ENCODE assay signal across 8 cellular contexts in the genomic region with DNA sequence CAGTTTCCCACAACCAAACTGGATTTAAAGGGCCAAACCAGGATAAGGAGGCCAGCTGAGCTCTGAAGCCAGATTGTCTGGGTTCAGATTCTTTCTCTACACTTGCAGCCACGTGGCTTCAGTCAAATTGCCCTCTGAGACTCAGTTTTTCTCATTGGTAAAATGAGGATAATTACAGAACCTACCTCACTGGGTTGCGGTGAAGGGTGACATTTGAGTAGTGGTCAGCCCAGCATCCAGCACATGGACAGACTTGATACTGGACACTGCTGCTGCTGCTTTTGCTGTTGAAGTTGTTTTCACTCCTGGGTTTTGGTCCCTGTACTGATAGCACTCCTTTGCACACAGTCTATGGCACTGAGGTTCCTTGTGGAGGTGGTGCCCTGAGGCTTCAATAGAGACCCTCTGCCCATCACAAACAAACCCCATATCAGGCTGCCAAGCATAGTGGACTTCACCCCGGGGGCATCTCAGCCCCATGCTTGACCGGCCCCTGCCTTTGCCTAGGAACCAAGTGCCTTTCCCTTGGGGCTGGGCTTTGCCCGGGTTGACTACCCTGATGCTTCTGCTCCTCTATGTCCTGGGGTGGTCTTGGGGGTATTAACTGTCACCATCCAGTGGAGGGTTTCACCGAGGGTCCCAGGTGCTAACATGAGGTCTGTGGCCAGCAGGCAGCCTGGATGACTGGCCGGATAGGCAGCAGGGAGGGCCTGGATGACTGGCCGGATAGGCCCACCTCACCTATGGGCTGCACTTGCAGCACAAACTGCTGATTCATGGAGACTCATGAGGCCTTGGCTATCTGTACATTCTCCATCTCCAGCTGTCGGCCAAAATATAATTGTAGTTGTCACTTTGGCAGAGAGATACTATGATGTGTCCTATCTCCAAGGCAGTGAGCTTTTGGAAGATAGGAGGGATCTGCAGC. TPM values are rescaled to one million over a fixed set of nuclear protein-coding genes. Genes with fewer than 3 reads are reported as not detected.
DNase-seq lines count a peak whose midpoint lies in the region; ATAC-seq and TF ChIP-seq lines count a peak whose summit lies in the region.

No MANE protein-coding gene starts in this region.

- no peak for TF ChIP-seq CTCF in endodermal cell (conservative IDR thresholded peaks at IDR 0.05)
- no peak for TF ChIP-seq CTCF in psoas muscle (IDR thresholded peaks at IDR 0.05)

- H3K9ac ChIP-seq in endodermal cell (ENCODE audit: extremely low read depth, low read length, poor library complexity, severe bottlenecking) = no peak overlapping the region

- peak overlapping the region; percentile 85 for H3K27ac Mint-ChIP-seq in endodermal cell

- ATAC-seq in psoas muscle = peak in 3 of 4 donors; percentile 1 to 15 (median 4)
- ATAC-seq in HG03442 (IDR thresholded peaks at IDR 0.05; ENCODE audit: unreplicated experiment) = no peak
- no peak for ATAC-seq in HG02623 (IDR thresholded peaks at IDR 0.05; ENCODE audit: unreplicated experiment)
- ATAC-seq in GM18868 (IDR thresholded peaks at IDR 0.05; ENCODE audit: unreplicated experiment) = no peak

- 94% methylated on average over 4 to 9 of the region's 9 CpGs for WGBS in endodermal cell (ENCODE audit: insufficient coverage in 1 of 2, insufficient read length in 1 of 2), 2 experiments
- WGBS in psoas muscle, 3 donors = 58 to 70% (median 60%) methylated on average over 9 of the region's 9 CpGs

- H3K27me3 Mint-ChIP-seq in endodermal cell (ENCODE audit: insufficient read depth) = no peaks in the 10 kb centered on the region

- no peak overlapping the region for H3K4me3 ChIP-seq in endodermal cell (ENCODE audit: low read length)
- peak overlapping the region; percentile 42 for H3K4me3 ChIP-seq in psoas muscle

- intact Hi-C loops in psoas muscle (cut with DNase I) = loop anchor here (2.0 to 5.0 kb wide), 3 partner anchors 65 to 87 kb away; a partner anchor contains a TSS

- peak; percentile 33 for TF ChIP-seq POLR2A in GM15510 (IDR thresholded peaks at IDR 0.05; ENCODE audit: borderline replicate concordance, extremely low read depth, insufficient read length)

- H3K36me3 ChIP-seq in endodermal cell (ENCODE audit: control insufficient read depth, insufficient read depth, low read length) = no peaks in the 10 kb centered on the region
- no peaks in the 10 kb centered on the region for H3K36me3 ChIP-seq in psoas muscle (ENCODE audit: insufficient read depth in 1 of 2, low read depth in 1 of 2)

- peak; percentile 37 for DNase-seq in NCI-H226
- DNase-seq in endodermal cell = no peak
- DNase-seq in psoas muscle = peak in 1 of 2 donors; percentile 40
- DNase-seq in COLO829 (ENCODE audit: low spot score) = no peak

- H3K27ac ChIP-seq in endodermal cell (ENCODE audit: low read depth, low read length) = no peak overlapping the region
- peak overlapping the region; percentile 98 for H3K27ac ChIP-seq in psoas muscle

- H3K9me3 ChIP-seq in endodermal cell (ENCODE audit: control insufficient read depth, low read length) (no peaks in the 10 kb centered on the region), psoas muscle (no peaks in the 10 kb centered on the region)

- peaks cover 20% of the 10 kb centered on the region for H3K4me1 Mint-ChIP-seq in endodermal cell

- no peak overlapping the region for H3K4me3 Mint-ChIP-seq in endodermal cell

- H3K27me3 ChIP-seq in endodermal cell (ENCODE audit: control insufficient read depth, insufficient read depth, low read length, poor library complexity, severe bottlenecking) (no peaks in the 10 kb centered on the region), psoas muscle (ENCODE audit: insufficient read depth in 3 of 3, low read length in 2 of 3) (no peaks in the 10 kb centered on the region)

- no peaks in the 10 kb centered on the region for H3K36me3 Mint-ChIP-seq in endodermal cell (ENCODE audit: low read depth)

- no peaks in the 10 kb centered on the region for H3K9me3 Mint-ChIP-seq in endodermal cell

- H3K4me1 ChIP-seq in endodermal cell (ENCODE audit: control insufficient read depth, insufficient read depth, low read length) (no peaks in the 10 kb centered on the region), psoas muscle (peaks cover 76% of the 10 kb centered on the region)

RNA-seq across cellular contexts. Expression of a gene that starts 25.9 kb away (rescaled TPM):
- total RNA-seq in endodermal cell = 10 to 100 TPM; 51.8 to 62.0 TPM
- 52.3 TPM for polyA plus RNA-seq in endodermal cell (2013, experiment 1 of 2)
- polyA plus RNA-seq in endodermal cell (2013, experiment 2 of 2) = 49.5 TPM
- total RNA-seq in psoas muscle = 10 to 100 TPM; 31.4 to 45.4 (median 39.8) TPM
- 10 to 100 TPM; 35.7 to 60.9 (median 42.0) TPM for polyA plus RNA-seq in psoas muscle

Comparison
In these comparisons a context has a peak if more than half of its experiments do, and no peak if none do; other contexts are left out.
1. ATAC-seq: peak in psoas muscle (3 of 4); none in HG03442 (single experiment), HG02623 (single experiment) and GM18868 (single experiment).